Comparison of ENCODE assay signal across 15 cellular contexts in the genomic region with DNA sequence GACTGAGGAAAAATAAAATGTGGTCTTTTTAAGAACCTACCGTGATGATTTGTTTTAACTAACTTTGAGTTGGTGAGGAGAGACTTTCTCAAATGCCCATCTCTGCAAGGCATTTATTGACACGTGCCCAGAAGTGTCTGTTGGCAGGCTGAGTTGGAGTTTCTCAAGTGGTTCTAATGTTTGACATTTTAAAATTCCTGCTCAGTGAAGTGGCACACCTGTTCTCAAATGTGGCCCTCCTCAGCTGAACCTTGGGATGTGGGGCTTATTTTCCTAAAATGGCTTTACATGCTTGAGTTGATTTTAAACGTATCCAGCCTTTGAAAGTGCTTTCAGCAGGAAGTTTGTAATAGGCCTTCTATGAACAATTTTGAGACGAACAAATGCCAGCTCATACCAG. TPM values are rescaled to one million over a fixed set of nuclear protein-coding genes. Genes with fewer than 3 reads are reported as not detected.
A peak's percentile ranks its signal among the peaks of the same experiment; 100 is the strongest.
DNase-seq lines count a peak whose midpoint lies in the region; ATAC-seq and TF ChIP-seq lines count a peak whose summit lies in the region.
"Had no signal": no experiment of that assay in that cellular context is flagged by ENCODE, and none has a peak within 500 bp of the region (broad histone marks: within the 10 kb centered on the region; RNA-seq: fewer than 3 reads in every experiment).

No MANE protein-coding gene starts in this region.

- in situ Hi-C loops in mammary epithelial cell (cut with MboI; ENCODE audit: low sequenced_read_pairs in 2 of 2) = no loop called here

- TF ChIP-seq POLR2A in heart left ventricle (IDR thresholded peaks at IDR 0.05) (no peak), uterus (IDR thresholded peaks at IDR 0.05) (no peak)

- no peak overlapping the region for H3K9ac ChIP-seq in mammary epithelial cell (ENCODE audit: insufficient read depth, low read length)

- intact Hi-C loops in heart left ventricle (cut with DNase I) = loop anchor here in 6 of 10 donors (1.0 to 10.0 kb wide), 7 partner anchors 10 to 179 kb away; no protein-coding TSS in a partner anchor
- intact Hi-C loops in left cardiac atrium (cut with DNase I) = no loop called here
- intact Hi-C loops in mammary epithelial cell (cut with micrococcal nuclease) = loop anchor here (1.0 to 5.0 kb wide), 4 partner anchors 8 to 95 kb away; no protein-coding TSS in a partner anchor
- intact Hi-C loops in uterus (cut with DNase I; ENCODE audit: low total_unique reads) = no loop called here

- WGBS in heart left ventricle, 4 donors = 11 to 19% (median 15%) methylated on average over 4 of the region's 4 CpGs
- WGBS in mammary epithelial cell (ENCODE audit: low coverage, missing lambda C conversion rate) = 60% methylated on average over 4 of the region's 4 CpGs

- H2AFZ ChIP-seq in mammary epithelial cell (ENCODE audit: low read depth, low read length) = peak overlapping the region; percentile 10

- H3K4me1 ChIP-seq in heart left ventricle (peaks cover 0 to 55% (median 26%) of the 10 kb centered on the region in 12 donors), mammary epithelial cell (ENCODE audit: insufficient read depth, low read length) (peaks cover 31% of the 10 kb centered on the region), muscle layer of duodenum (ENCODE audit: control insufficient read depth in 1 of 2, insufficient read depth in 2 of 2, low read length in 2 of 2) (peaks cover 0 to 24% of the 10 kb centered on the region in 2 donors), uterus (no peaks in the 10 kb centered on the region)

- no peak for ATAC-seq in heart left ventricle
- ATAC-seq in left cardiac atrium = no peak
- ATAC-seq in GM21737 (IDR thresholded peaks at IDR 0.05; ENCODE audit: unreplicated experiment) = no peak
- ATAC-seq in GM18498 (IDR thresholded peaks at IDR 0.05; ENCODE audit: unreplicated experiment) = no peak
- ATAC-seq: effector memory CD8-positive, alpha-beta T cell had no signal

- H4K20me1 ChIP-seq in mammary epithelial cell (ENCODE audit: insufficient read depth, low read length) = no peaks in the 10 kb centered on the region

- H3K36me3 ChIP-seq in heart left ventricle = peaks cover 0 to 6% (median 2%) of the 10 kb centered on the region in 9 donors
- H3K36me3 ChIP-seq in mammary epithelial cell (ENCODE audit: insufficient read depth, low read length) = peaks cover 3% of the 10 kb centered on the region
- H3K36me3 ChIP-seq in muscle layer of duodenum (ENCODE audit: control insufficient read depth in 1 of 2, insufficient read depth in 2 of 2, low read length in 2 of 2) = no peaks in the 10 kb centered on the region
- H3K36me3 ChIP-seq in uterus = no peaks in the 10 kb centered on the region
- H3K36me3 ChIP-seq: HAP-1 had no signal

- peak overlapping the region; percentile 89 to 98 (median 96) for H3K27ac ChIP-seq in heart left ventricle
- H3K27ac ChIP-seq in mammary epithelial cell (ENCODE audit: insufficient read depth, low read depth, low read length) = peak overlapping the region; percentile 53
- peak overlapping the region; percentile 14 for H3K27ac ChIP-seq in muscle layer of duodenum (ENCODE audit: low read length)
- peak overlapping the region; percentile 84 to 86 for H3K27ac ChIP-seq in uterus

- DNase-seq in heart left ventricle (peak in 1 of 5 donors; percentile 45), left cardiac atrium (no peak), mammary epithelial cell (no peak), uterus (no peak), GM20000 (ENCODE audit: low spot score) (no peak)
- DNase-seq: activated CD8-positive, alpha-beta memory T cell treated with anti-CD3 and anti-CD28 coated beads for 24 hours; activated gamma-delta T cell treated with Interleukin-2 at 50 U/mL for 16 hours; effector memory CD8-positive, alpha-beta T cell; NCI-H526 treated with DMSO at 0.1 percent for 48 hours had no signal

- TF ChIP-seq CTCF in heart left ventricle (IDR thresholded peaks at IDR 0.05) (no peak), mammary epithelial cell (conservative IDR thresholded peaks at IDR 0.05 in 1 of 2, IDR thresholded peaks at IDR 0.05 in 1 of 2; ENCODE audit: extremely low read depth in 1 of 2, insufficient read depth in 1 of 2, low read depth in 1 of 2, low read length in 2 of 2) (no peak), uterus (IDR thresholded peaks at IDR 0.05) (no peak), GM20000 (IDR thresholded peaks at IDR 0.05; ENCODE audit: extremely low read depth, missing control alignments) (no peak)

- CTCF ChIA-PET in mammary epithelial cell (lab: Charles Lee; ENCODE audit: low non-redundant PET) = no interaction called here

- BruUV-seq in mammary epithelial cell (replicated peaks; lab: Mats Ljungman, UMichigan) = TSS peak; percentile 71

- H3K27me3 ChIP-seq in heart left ventricle = no peaks in the 10 kb centered on the region
- no peaks in the 10 kb centered on the region for H3K27me3 ChIP-seq in mammary epithelial cell (ENCODE audit: insufficient read depth, low read length)
- H3K27me3 ChIP-seq in muscle layer of duodenum (ENCODE audit: low read depth, low read length) = no peaks in the 10 kb centered on the region
- no peaks in the 10 kb centered on the region for H3K27me3 ChIP-seq in uterus

- H3K79me2 ChIP-seq in mammary epithelial cell (ENCODE audit: insufficient read depth, low read length) = peaks cover 43% of the 10 kb centered on the region

- peak overlapping the region; percentile 96 for H3K4me2 ChIP-seq in mammary epithelial cell (ENCODE audit: insufficient read depth, low read depth, low read length)

- H3K9me3 ChIP-seq in heart left ventricle (no peaks in the 10 kb centered on the region), mammary epithelial cell (replicated peaks; ENCODE audit: insufficient read depth, low read length) (no peaks in the 10 kb centered on the region), muscle layer of duodenum (ENCODE audit: control insufficient read depth in 1 of 2, low read length in 2 of 2) (no peaks in the 10 kb centered on the region), uterus (no peaks in the 10 kb centered on the region)
- H3K9me3 ChIP-seq: HAP-1 had no signal

- dilution Hi-C loops in mammary epithelial cell (cut with HindIII; ENCODE audit: low sequenced_read_pairs) = no loop called here

- H3K4me3 ChIP-seq in heart left ventricle = peak overlapping the region in 10 of 12 donors; percentile 61 to 85 (median 76)
- no peak overlapping the region for H3K4me3 ChIP-seq in mammary epithelial cell (replicated peaks in 1 of 3; ENCODE audit: insufficient read depth in 1 of 3, low read depth in 2 of 3, low read length in 3 of 3)
- peak overlapping the region in 1 of 2 donors; percentile 68 for H3K4me3 ChIP-seq in muscle layer of duodenum (ENCODE audit: low read depth in 1 of 2, low read length in 2 of 2)
- H3K4me3 ChIP-seq in uterus = no peak overlapping the region
- H3K4me3 ChIP-seq: HAP-1 had no signal

RNA-seq across cellular contexts. Expression of gene CAVIN2, which starts 0.9 kb away (rescaled TPM):
- total RNA-seq in heart left ventricle (100 to 1,000 TPM in 5 of 9 donors, 10 to 100 TPM in 4; 50.3 to 149 (median 113) TPM), left cardiac atrium (100 to 1,000 TPM; 106 to 145 TPM), mammary epithelial cell (10 to 100 TPM in 1 of 2 donors, 1 to 10 TPM in 1; 9.4 to 10.2 TPM), uterus (100 to 1,000 TPM in 3 of 4 donors, 10 to 100 TPM in 1; 37.3 to 235 (median 121) TPM)
- polyA plus RNA-seq in heart left ventricle (10 to 100 TPM; 35.2 to 38.9 TPM), mammary epithelial cell (20.7 TPM)
- polyA minus RNA-seq in mammary epithelial cell = 16.0 TPM
- total RNA-seq: Calu3 had no signal
- polyA plus RNA-seq: neural cell had no signal

Comparison
In these comparisons a context has a peak if more than half of its experiments do, and no peak if none do; other contexts are left out.
1. intact Hi-C loops: an anchor here in heart left ventricle (1.0 to 10.0 kb wide) and mammary epithelial cell (1.0 to 5.0 kb wide); none called in left cardiac atrium and uterus.
2. H3K27ac ChIP-seq: peak in every context shown above with its lines; median percentile 96 in heart left ventricle; 85 in uterus; 53 in mammary epithelial cell; 14 in muscle layer of duodenum.
3. H3K4me3 ChIP-seq: peak in heart left ventricle (10 of 12); none in mammary epithelial cell (0 of 3) and uterus (0 of 2).